8 cellular contexts compared by ENCODE assay signal in the genomic region with DNA sequence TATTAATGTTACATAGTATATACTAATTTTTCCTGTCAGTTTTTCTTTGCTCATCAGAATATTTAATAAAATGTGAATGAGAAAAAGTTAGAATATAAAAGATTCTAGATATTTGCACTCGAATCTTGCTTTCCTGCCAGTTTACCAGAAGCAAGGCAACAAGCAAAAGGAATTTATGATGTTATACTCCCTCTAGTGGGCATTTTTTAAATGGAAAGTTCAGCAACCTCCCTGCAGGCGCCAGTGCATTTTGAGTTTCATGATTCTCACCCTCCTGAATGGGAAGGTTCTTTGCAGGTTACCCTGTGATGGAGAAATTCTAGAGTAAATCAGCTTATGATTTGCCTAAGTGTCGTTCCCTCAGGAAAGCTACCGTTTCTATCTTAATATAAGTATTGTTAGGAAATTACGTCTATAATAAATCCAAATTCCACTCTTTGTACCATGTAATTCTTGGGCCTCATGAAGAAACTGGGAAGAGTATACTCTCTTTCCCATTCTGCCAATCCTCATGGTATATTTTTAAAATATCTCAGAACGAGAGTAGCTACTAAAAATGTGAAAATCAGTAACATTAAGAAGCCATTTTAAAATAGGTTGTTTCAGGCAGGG.
DNase-seq lines count a peak whose midpoint lies in the region; ATAC-seq and TF ChIP-seq lines count a peak whose summit lies in the region.

No MANE protein-coding gene starts in this region.

- peak; percentile 72 for TF ChIP-seq CTCF in AG10803 (conservative IDR thresholded peaks at IDR 0.05; ENCODE audit: low read length)
- TF ChIP-seq CTCF in ovary (IDR thresholded peaks at IDR 0.05) = peak; percentile 49 to 81 (median 80)

- ATAC-seq in GM18502 (IDR thresholded peaks at IDR 0.05; ENCODE audit: poor library complexity, unreplicated experiment) (peak; percentile 87), HG02884 (IDR thresholded peaks at IDR 0.05; ENCODE audit: unreplicated experiment) (peak; percentile 76)

- no peak overlapping the region for H3K27ac ChIP-seq in ovary

- WGBS in ovary, 3 donors = 22 to 26% (median 23%) methylated on average over 6 of the region's 6 CpGs

- no peaks in the 10 kb centered on the region for H3K9me3 ChIP-seq in ovary

- H3K4me3 ChIP-seq in AG10803 (ENCODE audit: low read length) = no peak overlapping the region
- H3K4me3 ChIP-seq in ovary = no peak overlapping the region

- H3K36me3 ChIP-seq in ovary = no peaks in the 10 kb centered on the region

- no peak for TF ChIP-seq EP300 in ovary (IDR thresholded peaks at IDR 0.05)

- no peaks in the 10 kb centered on the region for H3K27me3 ChIP-seq in ovary

- peaks cover 3% of the 10 kb centered on the region for H3K4me1 ChIP-seq in ovary (ENCODE audit: insufficient read depth)

- DNase-seq in AG10803 (ENCODE audit: low read depth) = peak; percentile 69
- DNase-seq in NCI-H1417 (lab: John Stamatoyannopoulos, UW) = peak; percentile 43 to 82 (median 68)
- DNase-seq in SKM-1 (lab: John Stamatoyannopoulos, UW; ENCODE audit: unreplicated experiment) = peak; percentile 58
- peak; percentile 84 for DNase-seq in fibroblast of peridontal ligament (ENCODE audit: extremely low read depth)
- DNase-seq in ovary = peak in 1 of 5 donors; percentile 18
- DNase-seq in NK-92 (lab: John Stamatoyannopoulos, UW; ENCODE audit: unreplicated experiment) = no peak

- intact Hi-C loops in ovary (cut with DNase I) = loop anchor here in 2 of 4 donors (5.0 to 10.0 kb wide), 2 partner anchors 493 to 764 kb away; no protein-coding TSS in a partner anchor

- no peak for TF ChIP-seq POLR2A in ovary (IDR thresholded peaks at IDR 0.05)
